ENCODE assay signal across 1 cellular context in genomic region chr4:107603430-107603829, GRCh38.
TF ChIP-seq lines count a peak whose summit lies in the region.

No MANE protein-coding gene starts in this region.

TF ChIP-seq in IMR-90, 13 proteins besides CTCF, POLR2A, EP300 and RAD21 (continued from another document):
- no peak for TF ChIP-seq ELK1 (IDR thresholded peaks at IDR 0.05; ENCODE audit: borderline replicate concordance, low read depth, low read length)
- no peak for TF ChIP-seq FOS (IDR thresholded peaks at IDR 0.05; ENCODE audit: low read depth, low read length)
- TF ChIP-seq USF2 (IDR thresholded peaks at IDR 0.05; ENCODE audit: low read depth, low read length) = no peak
- TF ChIP-seq CEBPB (IDR thresholded peaks at IDR 0.05; ENCODE audit: low read depth, low read length) = no peak
- no peak for TF ChIP-seq BHLHE40 (IDR thresholded peaks at IDR 0.05; ENCODE audit: low read depth, low read length)
- TF ChIP-seq SMC3 (IDR thresholded peaks at IDR 0.05; ENCODE audit: low read depth, low read length) = no peak
- TF ChIP-seq MAZ (IDR thresholded peaks at IDR 0.05; ENCODE audit: borderline replicate concordance, low read depth, low read length) = no peak
- TF ChIP-seq MAFK (IDR thresholded peaks at IDR 0.05; ENCODE audit: low read depth, low read length) = no peak
- TF ChIP-seq CHD1 (IDR thresholded peaks at IDR 0.05; ENCODE audit: low read depth, low read length) = no peak
TF ChIP-seq in IMR-90: peak in this region for 0.
